ENCODE assay signal across 18 cellular contexts in genomic region chr4:165191814-165192499, GRCh38.
"Had no signal": no experiment of that assay in that cellular context is flagged by ENCODE, and none has a peak within 500 bp of the region (broad histone marks: within the 10 kb centered on the region; RNA-seq: fewer than 3 reads in every experiment).

No MANE protein-coding gene starts in this region.

- H3K36me3 Mint-ChIP-seq: mesothelial cell of epicardium; natural killer cell treated with Interleukin-12 subunit alpha and Interleukin-12 subunit beta and Interleukin-15 and Interleukin-18, amount 100 ng/mL, for 72 hours had no signal

- DNase-seq: activated CD4-positive, alpha-beta T cell treated with anti-CD3 and anti-CD28 coated beads for 1 hour; body of pancreas; effector CD8-positive, alpha-beta T cell; erythroblast; foreskin fibroblast; heart right ventricle; left lung; psoas muscle; right cardiac atrium; stimulated activated CD4-positive, alpha-beta T cell treated with anti-CD3 and anti-CD28 coated beads, Interleukin-12 subunit alpha, Interleukin-12 subunit beta, amount 100 ng/mL, for 4 hours; stimulated activated naive CD8-positive, alpha-beta T cell treated with anti-CD3 and anti-CD28 coated beads, Interleukin-15, amount 100 ng/mL, for 72 hours; T-helper 1 cell; transverse colon had no signal

- H3K9me3 Mint-ChIP-seq: dendritic cell treated with granulocyte-macrophage colony-stimulating factor and Interleukin-4, amounts not matched to agents 40 ng/mL and 50 ng/mL, for 4 days had no signal

- H3K27ac ChIP-seq: body of pancreas, cardiac muscle cell, heart right ventricle, left lung, psoas muscle, suprapubic skin, transverse colon had no signal

- ATAC-seq: body of pancreas; heart right ventricle; left lung; natural killer cell treated with Interleukin-12 subunit alpha and Interleukin-12 subunit beta and Interleukin-15 and Interleukin-18, amount 100 ng/mL, for 72 hours; psoas muscle; right cardiac atrium had no signal

- H3K27ac Mint-ChIP-seq: dendritic cell treated with granulocyte-macrophage colony-stimulating factor and Interleukin-4, amounts not matched to agents 40 ng/mL and 50 ng/mL, for 4 days; mesothelial cell of epicardium had no signal
